In genomic region chr18:47870605-47871004, GRCh38 we compare ENCODE assay signal across 18 cellular contexts. TPM values are rescaled to one million over a fixed set of nuclear protein-coding genes. Genes with fewer than 3 reads are reported as not detected.
DNase-seq lines count a peak whose midpoint lies in the region; ATAC-seq and TF ChIP-seq lines count a peak whose summit lies in the region.
"Had no signal": no experiment of that assay in that cellular context is flagged by ENCODE, and none has a peak within 500 bp of the region (broad histone marks: within the 10 kb centered on the region; RNA-seq: fewer than 3 reads in every experiment).

No MANE protein-coding gene starts in this region.

- no peaks in the 10 kb centered on the region for H3K27me3 ChIP-seq in mammary epithelial cell (ENCODE audit: insufficient read depth, low read length)
- no peaks in the 10 kb centered on the region for H3K27me3 ChIP-seq in naive thymus-derived CD4-positive, alpha-beta T cell (ENCODE audit: control insufficient read depth in 2 of 2, insufficient read depth in 2 of 2, low read length in 2 of 2)
- H3K27me3 ChIP-seq in upper lobe of right lung = no peaks in the 10 kb centered on the region

- no peaks in the 10 kb centered on the region for H3K27me3 Mint-ChIP-seq in activated CD4-positive, alpha-beta memory T cell treated with anti-CD3 and anti-CD28 coated beads for 36 hours
- no peaks in the 10 kb centered on the region for H3K27me3 Mint-ChIP-seq in activated CD4-positive, alpha-beta memory T cell treated with anti-CD3 and anti-CD28 coated beads, Interleukin-2, amount 10 ng/mL, durations not matched to agents 7 days and 5 days
- no peaks in the 10 kb centered on the region for H3K27me3 Mint-ChIP-seq in naive thymus-derived CD4-positive, alpha-beta T cell

- H2AFZ ChIP-seq in mammary epithelial cell (ENCODE audit: low read depth, low read length) = no peak overlapping the region
- H2AFZ ChIP-seq: GM23248 had no signal

- in situ Hi-C loops in mammary epithelial cell (cut with MboI; ENCODE audit: low sequenced_read_pairs in 2 of 2) = no loop called here

- H3K9ac ChIP-seq in mammary epithelial cell (ENCODE audit: insufficient read depth, low read length) = no peak overlapping the region
- H3K9ac ChIP-seq: GM23248 had no signal

- CTCF ChIA-PET in activated CD4-positive, alpha-beta memory T cell treated with anti-CD3 and anti-CD28 coated beads for 36 hours (lab: Charles Lee) = interaction anchor here (1.0 to 1.7 kb wide), 3 partner anchors 9 to 60 kb away, joined by 4 read pairs; partner anchors contain the start of gene SMAD2
- CTCF ChIA-PET in activated CD4-positive, alpha-beta memory T cell treated with anti-CD3 and anti-CD28 coated beads, Interleukin-2, amount 10 ng/mL, durations not matched to agents 7 days and 5 days (lab: Charles Lee) = interaction anchor here (0.9 to 1.0 kb wide), 2 partner anchors 22 to 40 kb away, joined by 3 read pairs; no protein-coding TSS in a partner anchor
- CTCF ChIA-PET in mammary epithelial cell (lab: Charles Lee; ENCODE audit: low non-redundant PET) = interaction anchor here (0.7 kb wide), 1 partner anchor 98 kb away, joined by 4 read pairs; no protein-coding TSS in a partner anchor
- CTCF ChIA-PET in naive thymus-derived CD4-positive, alpha-beta T cell (lab: Charles Lee) = interaction anchor here (0.7 kb wide), 1 partner anchor 47 kb away, joined by 3 read pairs; no protein-coding TSS in a partner anchor

- H4K20me1 ChIP-seq in mammary epithelial cell (ENCODE audit: insufficient read depth, low read length) = no peaks in the 10 kb centered on the region

- intact Hi-C loops in activated CD4-positive, alpha-beta memory T cell treated with anti-CD3 and anti-CD28 coated beads for 36 hours (cut with micrococcal nuclease) = loop anchor here (2.0 to 5.0 kb wide), 2 partner anchors 42 to 57 kb away; no protein-coding TSS in a partner anchor
- intact Hi-C loops in mammary epithelial cell (cut with micrococcal nuclease) = loop anchor here (2.0 kb wide), 1 partner anchor 152 kb away; no protein-coding TSS in a partner anchor
- intact Hi-C loops in naive thymus-derived CD4-positive, alpha-beta T cell (cut with micrococcal nuclease) = no loop called here
- intact Hi-C loops in upper lobe of right lung (cut with DNase I) = no loop called here

- dilution Hi-C loops in mammary epithelial cell (cut with HindIII; ENCODE audit: low sequenced_read_pairs) = no loop called here

- peak overlapping the region; percentile 14 for H3K27ac Mint-ChIP-seq in activated CD4-positive, alpha-beta memory T cell treated with anti-CD3 and anti-CD28 coated beads for 36 hours
- H3K27ac Mint-ChIP-seq in activated CD4-positive, alpha-beta memory T cell treated with anti-CD3 and anti-CD28 coated beads, Interleukin-2, amount 10 ng/mL, durations not matched to agents 7 days and 5 days = no peak overlapping the region
- peak overlapping the region in 5 of 9 donors; percentile 4 to 47 (median 21) for H3K27ac Mint-ChIP-seq in naive thymus-derived CD4-positive, alpha-beta T cell
- H3K27ac Mint-ChIP-seq: activated naive CD4-positive, alpha-beta T cell treated with anti-CD3 and anti-CD28 coated beads for 36 hours had no signal

- no peaks in the 10 kb centered on the region for H3K9me3 Mint-ChIP-seq in activated CD4-positive, alpha-beta memory T cell treated with anti-CD3 and anti-CD28 coated beads for 36 hours
- no peaks in the 10 kb centered on the region for H3K9me3 Mint-ChIP-seq in activated CD4-positive, alpha-beta memory T cell treated with anti-CD3 and anti-CD28 coated beads, Interleukin-2, amount 10 ng/mL, durations not matched to agents 7 days and 5 days
- H3K9me3 Mint-ChIP-seq in naive thymus-derived CD4-positive, alpha-beta T cell = no peaks in the 10 kb centered on the region
- H3K9me3 Mint-ChIP-seq: activated naive CD4-positive, alpha-beta T cell treated with anti-CD3 and anti-CD28 coated beads for 36 hours had no signal

- no peak overlapping the region for H3K4me3 Mint-ChIP-seq in activated CD4-positive, alpha-beta memory T cell treated with anti-CD3 and anti-CD28 coated beads for 36 hours
- H3K4me3 Mint-ChIP-seq in activated CD4-positive, alpha-beta memory T cell treated with anti-CD3 and anti-CD28 coated beads, Interleukin-2, amount 10 ng/mL, durations not matched to agents 7 days and 5 days = no peak overlapping the region
- no peak overlapping the region for H3K4me3 Mint-ChIP-seq in naive thymus-derived CD4-positive, alpha-beta T cell
- H3K4me3 Mint-ChIP-seq: activated naive CD4-positive, alpha-beta T cell treated with anti-CD3 and anti-CD28 coated beads for 36 hours had no signal

- H3K4me3 ChIP-seq in mammary epithelial cell (replicated peaks in 1 of 3; ENCODE audit: insufficient read depth in 1 of 3, low read depth in 2 of 3, low read length in 3 of 3) (no peak overlapping the region), upper lobe of right lung (no peak overlapping the region)
- H3K4me3 ChIP-seq in naive thymus-derived CD4-positive, alpha-beta T cell (ENCODE audit: low read length) = no peak overlapping the region
- H3K4me3 ChIP-seq: GM23248, SK-N-MC had no signal

- ATAC-seq in naive thymus-derived CD4-positive, alpha-beta T cell = no peak
- ATAC-seq in upper lobe of right lung = no peak

- peaks cover 54% of the 10 kb centered on the region for H3K79me2 ChIP-seq in mammary epithelial cell (ENCODE audit: insufficient read depth, low read length)

- peaks cover 10% of the 10 kb centered on the region for H3K4me1 ChIP-seq in mammary epithelial cell (ENCODE audit: insufficient read depth, low read length)
- H3K4me1 ChIP-seq in naive thymus-derived CD4-positive, alpha-beta T cell (ENCODE audit: control insufficient read depth in 2 of 2, insufficient read depth in 2 of 2, low read length in 2 of 2) = no peaks in the 10 kb centered on the region
- H3K4me1 ChIP-seq in upper lobe of right lung = peaks cover 4% of the 10 kb centered on the region

- no peaks in the 10 kb centered on the region for H3K9me3 ChIP-seq in mammary epithelial cell (replicated peaks; ENCODE audit: insufficient read depth, low read length)
- H3K9me3 ChIP-seq in naive thymus-derived CD4-positive, alpha-beta T cell (ENCODE audit: control insufficient read depth in 2 of 3, low read length in 3 of 3) = no peaks in the 10 kb centered on the region
- H3K9me3 ChIP-seq in upper lobe of right lung = no peaks in the 10 kb centered on the region

- no TSS peak for BruUV-seq in mammary epithelial cell (replicated peaks; lab: Mats Ljungman, UMichigan)

- H3K27ac ChIP-seq in mammary epithelial cell (ENCODE audit: insufficient read depth, low read depth, low read length) (peak overlapping the region; percentile 40), upper lobe of right lung (no peak overlapping the region)
- H3K27ac ChIP-seq in naive thymus-derived CD4-positive, alpha-beta T cell (ENCODE audit: low read depth, low read length) = no peak overlapping the region
- H3K27ac ChIP-seq: C4-2B, GM23248, SK-N-MC had no signal

- H3K4me2 ChIP-seq in mammary epithelial cell (ENCODE audit: insufficient read depth, low read depth, low read length) = peak overlapping the region; percentile 12

- peaks cover 36% of the 10 kb centered on the region for H3K36me3 Mint-ChIP-seq in activated CD4-positive, alpha-beta memory T cell treated with anti-CD3 and anti-CD28 coated beads for 36 hours
- H3K36me3 Mint-ChIP-seq in activated CD4-positive, alpha-beta memory T cell treated with anti-CD3 and anti-CD28 coated beads, Interleukin-2, amount 10 ng/mL, durations not matched to agents 7 days and 5 days (ENCODE audit: low read depth) = peaks cover 37% of the 10 kb centered on the region
- peaks cover 0 to 30% (median 16%) of the 10 kb centered on the region in 5 donors for H3K36me3 Mint-ChIP-seq in naive thymus-derived CD4-positive, alpha-beta T cell

- no peak for DNase-seq in activated CD4-positive, alpha-beta memory T cell treated with anti-CD3 and anti-CD28 coated beads for 36 hours
- no peak for DNase-seq in activated CD4-positive, alpha-beta memory T cell treated with anti-CD3 and anti-CD28 coated beads, Interleukin-2, amount 10 ng/mL, durations not matched to agents 7 days and 5 days
- DNase-seq in HT1080 (ENCODE audit: low read depth) (peak; percentile 34), mammary epithelial cell (peak; percentile 28), GOT3 (lab: John Stamatoyannopoulos, UW) (no peak), upper lobe of right lung (no peak), NCI-H226 (no peak)
- no peak for DNase-seq in naive thymus-derived CD4-positive, alpha-beta T cell
- DNase-seq: activated CD8-positive, alpha-beta memory T cell treated with anti-CD3 and anti-CD28 coated beads, Interleukin-2, amount 50 U/mL, for 4 hours; activated naive CD4-positive, alpha-beta T cell treated with anti-CD3 and anti-CD28 coated beads for 36 hours; DMS 273 treated with DMSO at 0.1 percent for 48 hours; GDM1; GM23248; NCI-H146; NCI-H2227 treated with DMSO at 0.1 percent for 48 hours; NCI-H82 had no signal

- WGBS in mammary epithelial cell (ENCODE audit: low coverage, missing lambda C conversion rate) = 44% methylated on average over 1 of the region's 1 CpG

- peaks cover 43% of the 10 kb centered on the region for H3K4me1 Mint-ChIP-seq in activated CD4-positive, alpha-beta memory T cell treated with anti-CD3 and anti-CD28 coated beads for 36 hours (ENCODE audit: low read depth)
- H3K4me1 Mint-ChIP-seq in activated CD4-positive, alpha-beta memory T cell treated with anti-CD3 and anti-CD28 coated beads, Interleukin-2, amount 10 ng/mL, durations not matched to agents 7 days and 5 days = peaks cover 21% of the 10 kb centered on the region
- peaks cover 9 to 59% (median 49%) of the 10 kb centered on the region in 7 donors for H3K4me1 Mint-ChIP-seq in naive thymus-derived CD4-positive, alpha-beta T cell

- peaks cover 12% of the 10 kb centered on the region for H3K36me3 ChIP-seq in mammary epithelial cell (ENCODE audit: insufficient read depth, low read length)
- peaks cover 0 to 16% (median 0%) of the 10 kb centered on the region in 3 experiments for H3K36me3 ChIP-seq in naive thymus-derived CD4-positive, alpha-beta T cell (ENCODE audit: control insufficient read depth in 2 of 3, insufficient read depth in 3 of 3, low read length in 3 of 3)
- H3K36me3 ChIP-seq in upper lobe of right lung = peaks cover 34% of the 10 kb centered on the region

- no peak for TF ChIP-seq CTCF in mammary epithelial cell (conservative IDR thresholded peaks at IDR 0.05 in 1 of 2, IDR thresholded peaks at IDR 0.05 in 1 of 2; ENCODE audit: extremely low read depth in 1 of 2, insufficient read depth in 1 of 2, low read depth in 1 of 2, low read length in 2 of 2)
- TF ChIP-seq CTCF in upper lobe of right lung (IDR thresholded peaks at IDR 0.05) = no peak

- POLR2A ChIA-PET in activated CD4-positive, alpha-beta memory T cell treated with anti-CD3 and anti-CD28 coated beads for 36 hours (lab: Charles Lee) = interaction anchor here (1.0 kb wide), 1 partner anchor 60 kb away, joined by 3 read pairs; the partner anchor contains the start of gene SMAD2
- POLR2A ChIA-PET in activated CD4-positive, alpha-beta memory T cell treated with anti-CD3 and anti-CD28 coated beads, Interleukin-2, amount 10 ng/mL, durations not matched to agents 7 days and 5 days (lab: Charles Lee) = interaction anchor here (1.1 kb wide), 1 partner anchor 47 kb away, joined by 3 read pairs; no protein-coding TSS in a partner anchor
- POLR2A ChIA-PET in naive thymus-derived CD4-positive, alpha-beta T cell (lab: Charles Lee) = interaction anchor here (1.4 kb wide), 1 partner anchor 40 kb away, joined by 3 read pairs; no protein-coding TSS in a partner anchor

RNA-seq across cellular contexts. Expression of gene SMAD2, which starts 59.9 kb away (rescaled TPM):
- total RNA-seq in activated CD4-positive, alpha-beta memory T cell treated with anti-CD3 and anti-CD28 coated beads for 36 hours = 100 to 1,000 TPM; 215 to 222 TPM
- 100 to 1,000 TPM; 170 to 174 TPM for total RNA-seq in activated CD4-positive, alpha-beta memory T cell treated with anti-CD3 and anti-CD28 coated beads, Interleukin-2, amount 10 ng/mL, durations not matched to agents 7 days and 5 days
- total RNA-seq in HT1080 (2014; rRNA removed; shearing (Covaris generic)) = 72.0 and 72.7 TPM in 2 replicates
- 73.3 and 89.9 TPM in 2 replicates for polyA plus RNA-seq in HT1080 (2015; cell fraction: cytosol; rRNA removed)
- 49.0 and 53.1 TPM in 2 replicates for polyA plus RNA-seq in HT1080 (2015; cell fraction: nucleus; rRNA removed)
- 100 to 1,000 TPM in 1 of 2 donors, 10 to 100 TPM in 1; 79.4 to 128 TPM for total RNA-seq in mammary epithelial cell
- polyA plus RNA-seq in mammary epithelial cell = 56.9 TPM
- polyA minus RNA-seq in mammary epithelial cell = 102 TPM
- total RNA-seq in naive thymus-derived CD4-positive, alpha-beta T cell = 100 to 1,000 TPM; 100 to 164 (median 144) TPM
- 100 to 1,000 TPM in 1 of 2 donors, 10 to 100 TPM in 1; 91.3 to 111 TPM for polyA plus RNA-seq in naive thymus-derived CD4-positive, alpha-beta T cell
- total RNA-seq in upper lobe of right lung = 160 TPM

Comparison
In these comparisons a context has a peak if more than half of its experiments do, and no peak if none do; other contexts are left out.
1. DNase-seq: peak in HT1080 (single experiment) and mammary epithelial cell (single experiment); none in activated CD4-positive, alpha-beta memory T cell treated with anti-CD3 and anti-CD28 coated beads for 36 hours (single experiment), activated CD4-positive, alpha-beta memory T cell treated with anti-CD3 and anti-CD28 coated beads, Interleukin-2, amount 10 ng/mL, durations not matched to agents 7 days and 5 days (single experiment), naive thymus-derived CD4-positive, alpha-beta T cell (0 of 9), GOT3 (single experiment), upper lobe of right lung (single experiment) and NCI-H226 (single experiment).
2. intact Hi-C loops: an anchor here in activated CD4-positive, alpha-beta memory T cell treated with anti-CD3 and anti-CD28 coated beads for 36 hours (2.0 to 5.0 kb wide) and mammary epithelial cell (2.0 kb wide); none called in naive thymus-derived CD4-positive, alpha-beta T cell and upper lobe of right lung.